In the genomic region with DNA sequence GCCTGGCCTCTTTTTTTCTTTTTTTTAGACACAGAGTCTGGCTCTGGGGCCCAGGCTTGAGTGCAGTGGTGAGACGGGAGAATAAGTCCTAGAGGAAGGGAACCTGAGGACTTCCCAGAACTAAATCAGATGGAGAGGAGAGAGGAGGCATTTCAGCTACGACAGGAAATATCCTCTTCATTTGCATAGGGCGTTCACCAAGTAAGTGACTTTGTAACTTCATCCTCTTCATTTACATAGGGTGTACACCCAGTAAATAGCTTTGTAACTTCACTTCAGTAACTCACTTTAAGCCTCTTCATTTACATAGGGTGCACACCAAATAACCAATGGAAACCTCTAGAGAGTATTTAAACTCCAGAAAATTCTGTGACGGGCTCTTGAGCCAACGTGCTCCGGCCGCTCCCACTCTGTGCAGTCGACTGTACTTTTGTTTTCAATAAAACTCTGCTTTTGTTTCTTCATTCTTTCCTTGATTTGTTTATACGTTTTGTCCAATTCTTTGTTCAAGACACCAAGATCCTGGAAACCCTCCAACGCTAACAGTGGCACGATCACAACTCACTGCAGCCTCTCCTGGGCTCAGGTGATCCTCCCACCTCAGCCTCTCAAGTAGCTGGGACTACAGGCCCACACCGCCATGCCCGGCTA, we compare ENCODE assay signal across 11 cellular contexts. TPM values are rescaled to one million over a fixed set of nuclear protein-coding genes. Genes with fewer than 3 reads are reported as not detected.
A peak's percentile ranks its signal among the peaks of the same experiment; 100 is the strongest.
DNase-seq lines count a peak whose midpoint lies in the region; ATAC-seq, FAIRE-seq and TF ChIP-seq lines count a peak whose summit lies in the region.
"Had no signal": no experiment of that assay in that cellular context is flagged by ENCODE, and none has a peak within 500 bp of the region (broad histone marks: within the 10 kb centered on the region; RNA-seq: fewer than 3 reads in every experiment).

No MANE protein-coding gene starts in this region.

- peaks cover 16% of the 10 kb centered on the region for H3K4me1 ChIP-seq in DOHH2 (ENCODE audit: control insufficient read depth, low read length)
- peaks cover under 1% of the 10 kb centered on the region in 2 experiments for H3K4me1 ChIP-seq in trophoblast cell (ENCODE audit: control insufficient read depth in 1 of 2, insufficient read depth in 2 of 2, low read length in 2 of 2)
- H3K4me1 ChIP-seq in prostate gland (replicated peaks) = no peaks in the 10 kb centered on the region

- H3K36me3 ChIP-seq in DOHH2 (ENCODE audit: control insufficient read depth, low read length) = no peaks in the 10 kb centered on the region
- H3K36me3 ChIP-seq in bronchial epithelial cell (ENCODE audit: control insufficient read depth, insufficient read depth, low read length) = no peaks in the 10 kb centered on the region
- no peaks in the 10 kb centered on the region for H3K36me3 ChIP-seq in trophoblast cell (ENCODE audit: control insufficient read depth in 1 of 2, insufficient read depth in 2 of 2, low read length in 2 of 2)
- no peaks in the 10 kb centered on the region for H3K36me3 ChIP-seq in prostate gland
- H3K36me3 ChIP-seq: SJSA1 had no signal

- no peaks in the 10 kb centered on the region for H3K9me3 ChIP-seq in DOHH2 (ENCODE audit: control insufficient read depth, insufficient read depth, low read length)
- no peaks in the 10 kb centered on the region for H3K9me3 ChIP-seq in trophoblast cell (ENCODE audit: insufficient read depth, low read depth, low read length)
- H3K9me3 ChIP-seq in prostate gland = no peaks in the 10 kb centered on the region
- H3K9me3 ChIP-seq: SJSA1 had no signal

- no peaks in the 10 kb centered on the region for H3K79me1 ChIP-seq in trophoblast cell (ENCODE audit: low read length)

- no peak overlapping the region for H3K14ac ChIP-seq in trophoblast cell (ENCODE audit: low read length)

- peak overlapping the region; percentile 48 for H4K91ac ChIP-seq in trophoblast cell (ENCODE audit: low read depth, low read length)

- no peak overlapping the region for H3K23ac ChIP-seq in trophoblast cell (ENCODE audit: low read length)

- H3K4me2 ChIP-seq in DOHH2 (ENCODE audit: low read length) (peak overlapping the region; percentile 60), trophoblast cell (ENCODE audit: low read length) (no peak overlapping the region)

- no CpG with 5 or more reads among the region's 13 CpGs for WGBS in trophoblast cell (ENCODE audit: extremely low coverage, insufficient coverage, insufficient read length)
- WGBS in prostate gland = 35% methylated on average over 13 of the region's 13 CpGs

- no peak for TF ChIP-seq POLR2A in prostate gland (IDR thresholded peaks at IDR 0.05)

- H4K8ac ChIP-seq in trophoblast cell (ENCODE audit: low read depth, low read length) = no peak overlapping the region

- H3K4me3 ChIP-seq in DOHH2 (ENCODE audit: low read length) = peak overlapping the region; percentile 31
- H3K4me3 ChIP-seq in bronchial epithelial cell (ENCODE audit: low read depth, low read length) = no peak overlapping the region
- no peak overlapping the region for H3K4me3 ChIP-seq in trophoblast cell (ENCODE audit: low read depth, low read length)
- H3K4me3 ChIP-seq in prostate gland = no peak overlapping the region
- H3K4me3 ChIP-seq: SJSA1 had no signal

- no peak for ATAC-seq in HG02763 (IDR thresholded peaks at IDR 0.05; ENCODE audit: unreplicated experiment)

- no peak overlapping the region for H2BK5ac ChIP-seq in trophoblast cell (ENCODE audit: low read depth, low read length, poor library complexity)

- TF ChIP-seq CTCF in DOHH2 (IDR thresholded peaks at IDR 0.05; ENCODE audit: low read depth, low read length, poor library complexity, severe bottlenecking) (no peak), bronchial epithelial cell (IDR thresholded peaks at IDR 0.05; ENCODE audit: insufficient read depth, low read length, severe bottlenecking) (no peak), prostate gland (IDR thresholded peaks at IDR 0.05) (no peak)

- H4K20me1 ChIP-seq in DOHH2 (ENCODE audit: control insufficient read depth, insufficient read depth, low read depth, low read length) = no peaks in the 10 kb centered on the region

- no peak for FAIRE-seq in bronchial epithelial cell (lab: Jason Lieb, UNC)
- FAIRE-seq: colon had no signal

- H3K27ac ChIP-seq in DOHH2 (ENCODE audit: low read depth, low read length) = no peak overlapping the region
- H3K27ac ChIP-seq in trophoblast cell (ENCODE audit: low read depth, low read length) = no peak overlapping the region
- no peak overlapping the region for H3K27ac ChIP-seq in prostate gland
- H3K27ac ChIP-seq: SJSA1 had no signal

- intact Hi-C loops in prostate gland (cut with DNase I) = no loop called here

- H3K18ac ChIP-seq in trophoblast cell (ENCODE audit: low read length) = no peak overlapping the region

- no peak overlapping the region for H2AK5ac ChIP-seq in trophoblast cell (ENCODE audit: low read length)

- no peaks in the 10 kb centered on the region for H3F3A ChIP-seq in DOHH2 (ENCODE audit: control insufficient read depth, insufficient read depth)

- no peak overlapping the region for H3K4ac ChIP-seq in trophoblast cell (ENCODE audit: low read depth, low read length)

- H4K12ac ChIP-seq in trophoblast cell (ENCODE audit: low read depth, low read length) = no peak overlapping the region

- no peak overlapping the region for H3K9ac ChIP-seq in trophoblast cell (ENCODE audit: low read length)

- no peaks in the 10 kb centered on the region for H3K9me2 ChIP-seq in DOHH2 (replicated peaks; ENCODE audit: control insufficient read depth, low read length)

- peak overlapping the region; percentile 37 for H2BK120ac ChIP-seq in trophoblast cell (ENCODE audit: insufficient read depth, low read length, poor library complexity)

- peak overlapping the region; percentile 41 for H2BK12ac ChIP-seq in trophoblast cell (ENCODE audit: low read length)

- H3K79me2 ChIP-seq in DOHH2 (ENCODE audit: control insufficient read depth, low read length) = no peaks in the 10 kb centered on the region
- no peaks in the 10 kb centered on the region for H3K79me2 ChIP-seq in trophoblast cell (ENCODE audit: control insufficient read depth, insufficient read depth, low read length, poor library complexity)

- no peak overlapping the region for H2AFZ ChIP-seq in trophoblast cell (ENCODE audit: insufficient read depth, low read length, poor library complexity)

- DNase-seq in NAMALWA (ENCODE audit: low spot score) (peak; percentile 62), bronchial epithelial cell (ENCODE audit: low read depth) (peak; percentile 73), trophoblast cell (no peak), Kasumi-1 (lab: John Stamatoyannopoulos, UW) (no peak), prostate gland (ENCODE audit: low spot score) (no peak)
- DNase-seq in NK-92 treated with Interleukin-12 subunit alpha and Interleukin-12 subunit beta, amount 100 ng/mL, for 24 hours (lab: John Stamatoyannopoulos, UW) = no peak
- DNase-seq: activated naive CD8-positive, alpha-beta T cell treated with anti-CD3 and anti-CD28 coated beads, Interleukin-2, amount 10 ng/mL, durations not matched to agents 7 days and 5 days had no signal

- no peaks in the 10 kb centered on the region for H3K27me3 ChIP-seq in DOHH2 (ENCODE audit: control insufficient read depth, low read length)
- no peaks in the 10 kb centered on the region for H3K27me3 ChIP-seq in bronchial epithelial cell (ENCODE audit: control insufficient read depth, insufficient read depth, low read length)
- no peaks in the 10 kb centered on the region for H3K27me3 ChIP-seq in trophoblast cell (ENCODE audit: insufficient read depth, low read length)
- no peaks in the 10 kb centered on the region for H3K27me3 ChIP-seq in prostate gland (replicated peaks; ENCODE audit: insufficient read depth)
- H3K27me3 ChIP-seq: SJSA1 had no signal

RNA-seq across cellular contexts. Expression of gene ANKRD9, which starts 21.4 kb away (rescaled TPM):
- total RNA-seq in bronchial epithelial cell (34.8 and 36.1 TPM in 2 replicates), prostate gland (10 to 100 TPM; 81.1 to 81.5 TPM)
- polyA plus RNA-seq in trophoblast cell (2013) = 9.8 and 10.1 TPM in 2 replicates

Comparison
In these comparisons a context has a peak if more than half of its experiments do, and no peak if none do; other contexts are left out.
1. DNase-seq: peak in NAMALWA (single experiment) and bronchial epithelial cell (single experiment); none in trophoblast cell (0 of 2), Kasumi-1 (0 of 2), NK-92 treated with Interleukin-12 subunit alpha and Interleukin-12 subunit beta, amount 100 ng/mL, for 24 hours (single experiment) and prostate gland (single experiment).